Comparison of ENCODE assay signal across 8 cellular contexts in the genomic region with DNA sequence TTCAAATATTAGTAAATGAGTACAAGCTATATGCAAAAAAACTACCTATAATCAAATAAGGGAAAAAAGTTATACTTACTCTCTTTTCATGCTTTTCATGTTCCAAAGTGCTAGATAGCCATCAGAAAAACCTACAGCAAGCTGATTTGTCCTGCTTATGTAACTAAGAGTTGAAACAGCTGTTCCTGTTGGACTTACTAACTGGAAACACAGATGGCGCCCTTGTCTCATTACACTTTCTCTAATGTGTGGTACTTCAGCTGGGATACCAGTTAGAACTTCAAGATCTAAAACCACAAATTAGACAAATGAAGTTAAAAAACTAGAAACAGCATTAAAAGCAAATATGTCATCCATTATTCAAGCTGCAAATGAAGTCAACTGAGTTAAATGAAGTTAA. TPM values are rescaled to one million over a fixed set of nuclear protein-coding genes. Genes with fewer than 3 reads are reported as not detected.
DNase-seq lines count a peak whose midpoint lies in the region; ATAC-seq, FAIRE-seq and TF ChIP-seq lines count a peak whose summit lies in the region.

No MANE protein-coding gene starts in this region.

- peak; percentile 76 for ATAC-seq in left lung
- ATAC-seq in HG02970 (IDR thresholded peaks at IDR 0.05; ENCODE audit: low FRiP score, unreplicated experiment) = no peak

- H3K27me3 Mint-ChIP-seq in brain = no peaks in the 10 kb centered on the region

- DNase-seq in AML-193 (lab: John Stamatoyannopoulos, UW) = peak; percentile 56 to 57
- no peak for DNase-seq in GM12891 (ENCODE audit: insufficient read length, low spot score)
- peak; percentile 48 for DNase-seq in NCI-H1694 treated with DMSO at 0.1 percent for 48 hours (lab: John Stamatoyannopoulos, UW)
- no peak for DNase-seq in left lung
- no peak for DNase-seq in NCI-H187 (lab: John Stamatoyannopoulos, UW)
- DNase-seq in stimulated activated CD4-positive, alpha-beta T cell treated with anti-CD3 and anti-CD28 coated beads, Interleukin-4, amount 100 ng/mL, for 1 hour = no peak

- intact Hi-C loops in left lung (cut with DNase I) = no loop called here

- peak; percentile 50 to 69 for TF ChIP-seq CTCF in brain (conservative IDR thresholded peaks at IDR 0.05)
- peak; percentile 23 to 40 for TF ChIP-seq CTCF in left lung (IDR thresholded peaks at IDR 0.05)

- H3K27me3 ChIP-seq in left lung = no peaks in the 10 kb centered on the region

- no peak overlapping the region for H3K27ac ChIP-seq in left lung

- H3K36me3 ChIP-seq in left lung = peaks cover 0 to 89% of the 10 kb centered on the region in 2 donors

- H3K36me3 Mint-ChIP-seq in brain = peaks cover 67% of the 10 kb centered on the region

- H3K9me3 Mint-ChIP-seq in brain = no peaks in the 10 kb centered on the region

- TF ChIP-seq POLR2A in GM12891 (IDR thresholded peaks at IDR 0.05; ENCODE audit: low read depth, low read length) = no peak

- H3K27ac Mint-ChIP-seq in brain = peak overlapping the region in 2 of 5 experiments; percentile 3 to 81

- H3K4me1 Mint-ChIP-seq in brain = peaks cover 3% of the 10 kb centered on the region

- FAIRE-seq in GM12891 (lab: Jason Lieb, UNC) = peak; percentile 13

- no peaks in the 10 kb centered on the region for H3K4me1 ChIP-seq in left lung

- no peaks in the 10 kb centered on the region for H3K9me3 ChIP-seq in left lung

- no peak overlapping the region for H3K4me3 ChIP-seq in left lung

- no peak overlapping the region for H3K4me3 Mint-ChIP-seq in brain

TF ChIP-seq in GM12891, 5 proteins besides CTCF, POLR2A, EP300 and RAD21:
- TF ChIP-seq PAX5 (IDR thresholded peaks at IDR 0.05; ENCODE audit: insufficient read depth, low read length, severe bottlenecking) (no peak), POU2F2 (IDR thresholded peaks at IDR 0.05; ENCODE audit: low read depth, low read length) (no peak), POLR2AphosphoS5 (IDR thresholded peaks at IDR 0.05; ENCODE audit: low read depth, low read length) (no peak), SPI1 (IDR thresholded peaks at IDR 0.05; ENCODE audit: low read depth, low read length) (no peak), TAF1 (IDR thresholded peaks at IDR 0.05; ENCODE audit: low read depth, low read length) (no peak)

RNA-seq across cellular contexts. Expression of a gene that starts 24.3 kb away (rescaled TPM):
- polyA plus RNA-seq in GM12891 (2012; ENCODE audit: low read depth, missing spikeins) = 11.4 TPM
- polyA plus RNA-seq in brain (ENCODE audit: insufficient read depth, low read depth, low replicate concordance) = 6.7 TPM
- total RNA-seq in left lung = 10 to 100 TPM; 22.4 to 30.8 TPM

Comparison
In these comparisons a context has a peak if more than half of its experiments do, and no peak if none do; other contexts are left out.
1. DNase-seq: peak in AML-193 (2 of 2) and NCI-H1694 treated with DMSO at 0.1 percent for 48 hours (single experiment); none in GM12891 (single experiment), left lung (0 of 2), NCI-H187 (0 of 2) and stimulated activated CD4-positive, alpha-beta T cell treated with anti-CD3 and anti-CD28 coated beads, Interleukin-4, amount 100 ng/mL, for 1 hour (single experiment).